Comparison of ENCODE assay signal across 9 cellular contexts in the genomic region with DNA sequence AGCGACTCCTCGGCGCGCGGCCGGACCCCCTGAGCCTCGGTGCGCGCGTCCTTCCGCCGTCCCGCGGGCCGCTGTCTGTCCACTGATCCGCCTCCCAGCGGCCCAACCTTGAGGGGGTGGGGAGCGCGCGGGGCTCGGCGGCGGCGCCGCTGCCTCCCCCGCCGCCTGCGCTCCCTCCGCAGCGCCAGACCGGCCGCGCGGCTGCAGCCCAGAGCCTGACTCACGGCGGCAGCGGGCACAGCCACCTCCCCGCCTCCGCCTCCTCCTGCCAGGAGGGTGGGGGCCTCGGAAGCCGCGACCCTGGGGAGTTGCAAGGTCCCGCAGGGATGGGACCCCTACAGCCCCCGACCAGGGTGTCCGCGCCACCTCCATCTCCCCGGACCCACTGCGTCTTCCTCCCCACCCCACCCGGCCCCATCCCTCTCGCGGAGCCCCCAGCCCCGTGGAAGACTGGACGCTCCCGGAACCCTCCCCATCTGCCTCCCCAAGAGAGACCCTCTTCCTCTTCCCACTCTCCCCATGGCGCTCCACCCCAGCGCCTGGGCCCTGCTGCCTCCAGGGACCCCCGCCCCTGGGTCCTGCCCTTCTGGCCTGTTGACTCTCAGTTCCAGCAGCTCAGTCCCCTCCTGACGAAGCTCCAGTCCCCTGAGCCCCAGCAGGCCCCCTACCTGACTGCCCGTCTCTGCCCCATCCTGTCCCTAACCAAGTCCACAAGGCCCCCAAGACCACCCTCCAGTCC. TPM values are rescaled to one million over a fixed set of nuclear protein-coding genes. Genes with fewer than 3 reads are reported as not detected.
DNase-seq lines count a peak whose midpoint lies in the region; ATAC-seq and TF ChIP-seq lines count a peak whose summit lies in the region.
"Had no signal": no experiment of that assay in that cellular context is flagged by ENCODE, and none has a peak within 500 bp of the region (broad histone marks: within the 10 kb centered on the region; RNA-seq: fewer than 3 reads in every experiment).

No MANE protein-coding gene starts in this region.

- peaks cover 14% of the 10 kb centered on the region for H3K4me1 Mint-ChIP-seq in activated T-cell treated with anti-CD3 and anti-CD28 coated beads, Interleukin-2, amount 50 U/mL, for 4 hours (ENCODE audit: low read depth)
- H3K4me1 Mint-ChIP-seq in central memory CD8-positive, alpha-beta T cell, result peaks cover 14% of the 10 kb centered on the region

- no peak overlapping the region for H3K4me3 Mint-ChIP-seq in activated T-cell treated with anti-CD3 and anti-CD28 coated beads, Interleukin-2, amount 50 U/mL, for 4 hours
- peak overlapping the region; percentile 70 for H3K4me3 Mint-ChIP-seq in central memory CD8-positive, alpha-beta T cell

- no peak overlapping the region for H3K9ac ChIP-seq in liver (ENCODE audit: low read depth in 1 of 2, low read length in 2 of 2)

- no peak overlapping the region for H3K27ac Mint-ChIP-seq in central memory CD8-positive, alpha-beta T cell (ENCODE audit: low read depth)

- H3K27ac ChIP-seq in liver (ENCODE audit: low read depth in 1 of 2, low read length in 2 of 2) (peak overlapping the region; percentile 57 to 71), upper lobe of right lung (no peak overlapping the region)
- H3K27ac ChIP-seq: thyroid gland had no signal

- intact Hi-C loops in upper lobe of right lung (cut with DNase I), result no loop called here

- H3K36me3 ChIP-seq in liver (ENCODE audit: control insufficient read depth in 4 of 4, insufficient read depth in 3 of 4, low read depth in 1 of 4, low read length in 3 of 4), result peaks cover 0 to 13% (median 10%) of the 10 kb centered on the region in 4 donors
- peaks cover 20% of the 10 kb centered on the region for H3K36me3 ChIP-seq in upper lobe of right lung

- peaks cover 16% of the 10 kb centered on the region for H3K27me3 Mint-ChIP-seq in activated T-cell treated with anti-CD3 and anti-CD28 coated beads, Interleukin-2, amount 50 U/mL, for 4 hours (ENCODE audit: low read depth)
- H3K27me3 Mint-ChIP-seq in central memory CD8-positive, alpha-beta T cell, result peaks cover 17% of the 10 kb centered on the region

- H3K36me3 Mint-ChIP-seq in activated T-cell treated with anti-CD3 and anti-CD28 coated beads, Interleukin-2, amount 50 U/mL, for 4 hours (ENCODE audit: insufficient read depth), result peaks cover 2% of the 10 kb centered on the region
- H3K36me3 Mint-ChIP-seq in central memory CD8-positive, alpha-beta T cell (ENCODE audit: insufficient read depth), result peaks cover 5% of the 10 kb centered on the region

- WGBS in liver, result 6% methylated on average over 59 of the region's 59 CpGs

- H3K9me3 Mint-ChIP-seq in activated T-cell treated with anti-CD3 and anti-CD28 coated beads, Interleukin-2, amount 50 U/mL, for 4 hours, result no peaks in the 10 kb centered on the region
- no peaks in the 10 kb centered on the region for H3K9me3 Mint-ChIP-seq in central memory CD8-positive, alpha-beta T cell

- TF ChIP-seq CTCF in liver (IDR thresholded peaks at IDR 0.05; ENCODE audit: low read depth, low read length, missing input control) (no peak), upper lobe of right lung (IDR thresholded peaks at IDR 0.05) (no peak)

- no peaks in the 10 kb centered on the region for H3K9me3 ChIP-seq in liver (ENCODE audit: control insufficient read depth in 4 of 4, low read length in 3 of 4)
- H3K9me3 ChIP-seq in upper lobe of right lung, result no peaks in the 10 kb centered on the region
- H3K9me3 ChIP-seq: thyroid gland had no signal

- H3K4me1 ChIP-seq in liver (ENCODE audit: control insufficient read depth in 4 of 4, insufficient read depth in 4 of 4, low read length in 3 of 4) (peaks cover 0 to 32% (median 13%) of the 10 kb centered on the region in 4 donors), upper lobe of right lung (no peaks in the 10 kb centered on the region)

- ATAC-seq in activated T-cell treated with anti-CD3 and anti-CD28 coated beads, Interleukin-2, amount 50 U/mL, for 4 hours, result peak; percentile 49 to 57
- peak; percentile 16 for ATAC-seq in central memory CD8-positive, alpha-beta T cell (replicated peaks; ENCODE audit: extremely low read depth, poor library complexity, severe bottlenecking)
- ATAC-seq in upper lobe of right lung (peak; percentile 25), HG03521 (IDR thresholded peaks at IDR 0.05; ENCODE audit: unreplicated experiment) (no peak)

- no peak for DNase-seq in activated T-cell treated with anti-CD3 and anti-CD28 coated beads, Interleukin-2, amount 50 U/mL, for 4 hours
- DNase-seq in activated T-cell treated with anti-CD3 and anti-CD28 coated beads for 4 hours, result no peak
- DNase-seq in central memory CD8-positive, alpha-beta T cell (ENCODE audit: low spot score in 2 of 2), result no peak
- DNase-seq in upper lobe of right lung, result peak; percentile 70
- no peak for DNase-seq in NCI-H146 treated with DMSO at 0.1 percent for 48 hours (lab: John Stamatoyannopoulos, UW; ENCODE audit: unreplicated experiment)
- DNase-seq in LoVo (ENCODE audit: low spot score), result no peak
- DNase-seq: thyroid gland had no signal

- no peak for TF ChIP-seq RAD21 in liver (IDR thresholded peaks at IDR 0.05)

- H3K27me3 ChIP-seq in liver (ENCODE audit: control insufficient read depth in 4 of 4, insufficient read depth in 4 of 4, low read length in 3 of 4) (no peaks in the 10 kb centered on the region), upper lobe of right lung (peaks cover 8% of the 10 kb centered on the region)
- H3K27me3 ChIP-seq: thyroid gland had no signal

- H3K4me3 ChIP-seq in liver (ENCODE audit: low read depth in 1 of 3, low read length in 3 of 3) (peak overlapping the region; percentile 18 to 44 (median 29)), upper lobe of right lung (peak overlapping the region; percentile 16)
- H3K4me3 ChIP-seq: thyroid gland had no signal

TF ChIP-seq in liver, 16 proteins besides CTCF, POLR2A, EP300 and RAD21 (continues in another document):
- no peak for TF ChIP-seq FOXA2 (IDR thresholded peaks at IDR 0.05)
- no peak for TF ChIP-seq NR2F2 (IDR thresholded peaks at IDR 0.05)
- no peak for TF ChIP-seq TAF1 (conservative IDR thresholded peaks at IDR 0.05)
- TF ChIP-seq, protein P1, sequence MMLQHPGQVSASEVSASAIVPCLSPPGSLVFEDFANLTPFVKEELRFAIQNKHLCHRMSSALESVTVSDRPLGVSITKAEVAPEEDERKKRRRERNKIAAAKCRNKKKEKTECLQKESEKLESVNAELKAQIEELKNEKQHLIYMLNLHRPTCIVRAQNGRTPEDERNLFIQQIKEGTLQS (IDR thresholded peaks at IDR 0.05), result no peak
- no peak for TF ChIP-seq RXRA (IDR thresholded peaks at IDR 0.05)
- no peak for TF ChIP-seq HNF4G (IDR thresholded peaks at IDR 0.05)
- no peak for TF ChIP-seq EGR1 (IDR thresholded peaks at IDR 0.05; ENCODE audit: low read depth in 2 of 2)
- TF ChIP-seq HNF4A (conservative IDR thresholded peaks at IDR 0.05), result no peak
- TF ChIP-seq, protein P2, sequence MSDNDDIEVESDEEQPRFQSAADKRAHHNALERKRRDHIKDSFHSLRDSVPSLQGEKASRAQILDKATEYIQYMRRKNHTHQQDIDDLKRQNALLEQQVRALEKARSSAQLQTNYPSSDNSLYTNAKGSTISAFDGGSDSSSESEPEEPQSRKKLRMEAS (IDR thresholded peaks at IDR 0.05), result no peak
- no peak for TF ChIP-seq GABPA (IDR thresholded peaks at IDR 0.05 in 1 of 2, conservative IDR thresholded peaks at IDR 0.05 in 1 of 2)
- TF ChIP-seq, protein P3, sequence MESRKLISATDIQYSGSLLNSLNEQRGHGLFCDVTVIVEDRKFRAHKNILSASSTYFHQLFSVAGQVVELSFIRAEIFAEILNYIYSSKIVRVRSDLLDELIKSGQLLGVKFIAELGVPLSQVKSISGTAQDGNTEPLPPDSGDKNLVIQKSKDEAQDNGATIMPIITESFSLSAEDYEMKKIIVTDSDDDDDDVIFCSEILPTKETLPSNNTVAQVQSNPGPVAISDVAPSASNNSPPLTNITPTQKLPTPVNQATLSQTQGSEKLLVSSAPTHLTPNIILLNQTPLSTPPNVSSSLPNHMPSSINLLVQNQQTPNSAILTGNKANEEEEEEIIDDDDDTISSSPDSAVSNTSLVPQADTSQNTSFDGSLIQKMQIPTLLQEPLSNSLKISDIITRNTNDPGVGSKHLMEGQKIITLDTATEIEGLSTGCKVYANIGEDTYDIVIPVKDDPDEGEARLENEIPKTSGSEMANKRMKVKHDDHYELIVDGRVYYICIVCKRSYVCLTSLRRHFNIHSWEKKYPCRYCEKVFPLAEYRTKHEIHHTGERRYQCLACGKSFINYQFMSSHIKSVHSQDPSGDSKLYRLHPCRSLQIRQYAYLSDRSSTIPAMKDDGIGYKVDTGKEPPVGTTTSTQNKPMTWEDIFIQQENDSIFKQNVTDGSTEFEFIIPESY (IDR thresholded peaks at IDR 0.05), result no peak

RNA-seq across cellular contexts. Expression of a gene that starts 1.2 kb away (rescaled TPM):
- total RNA-seq in activated T-cell treated with anti-CD3 and anti-CD28 coated beads, Interleukin-2, amount 50 U/mL, for 4 hours, result under 1 TPM; 0.33 to 0.53 (median 0.33) TPM
- total RNA-seq in liver (1 to 10 TPM in 1 of 2 donors, under 1 TPM in 1; 0.65 to 8.5 TPM), upper lobe of right lung (7.9 TPM)
- 1 to 10 TPM in 1 of 2 donors, under 1 TPM in 1; 0.14 to 2.9 TPM for polyA plus RNA-seq in liver

RNA-seq across cellular contexts. Expression of a gene that starts 14.5 kb away (rescaled TPM):
- total RNA-seq in activated T-cell treated with anti-CD3 and anti-CD28 coated beads, Interleukin-2, amount 50 U/mL, for 4 hours, result 100 to 1,000 TPM in 1 of 3 donors, 10 to 100 TPM in 2; 74.9 to 101 (median 83.7) TPM
- 100 to 1,000 TPM; 310 to 374 TPM for total RNA-seq in liver
- 100 to 1,000 TPM; 731 to 814 TPM for polyA plus RNA-seq in liver
- total RNA-seq in upper lobe of right lung, result 2,038 TPM

RNA-seq across cellular contexts. Expression of a gene that starts 52.2 kb away (rescaled TPM):
- total RNA-seq in activated T-cell treated with anti-CD3 and anti-CD28 coated beads, Interleukin-2, amount 50 U/mL, for 4 hours, result not detected
- under 1 TPM in 1 of 2 donors, not detected in 1; 0.84 TPM for total RNA-seq in liver
- 1 to 10 TPM in 1 of 2 donors, not detected in 1; 1.2 TPM for polyA plus RNA-seq in liver
- total RNA-seq in upper lobe of right lung, result not detected
- total RNA-seq: thyroid gland had no signal
